Comparison of ENCODE assay signal across 8 cellular contexts in genomic region chr1:15272009-15272781, GRCh38. TPM values are rescaled to one million over a fixed set of nuclear protein-coding genes. Genes with fewer than 3 reads are reported as not detected.
DNase-seq lines count a peak whose midpoint lies in the region; ATAC-seq lines count a peak whose summit lies in the region.

No MANE protein-coding gene starts in this region.

- peak; percentile 21 for DNase-seq in activated gamma-delta T cell treated with Interleukin-2 at 50 U/mL for 16 hours
- DNase-seq in activated gamma-delta T cell (lab: John Stamatoyannopoulos, UW) = no peak
- DNase-seq in NAMALWA (ENCODE audit: low spot score) = peak; percentile 70
- peak; percentile 69 for DNase-seq in SK-N-DZ (ENCODE audit: low spot score)
- DNase-seq in caudate nucleus (lab: John Stamatoyannopoulos, UW) = peak in 46 of 61 donors; percentile 8 to 88 (median 38)
- peak; percentile 60 for DNase-seq in kidney glomerular epithelial cell (lab: John Stamatoyannopoulos, UW)
- peak; percentile 14 for DNase-seq in stimulated activated CD4-positive, alpha-beta T cell treated with anti-CD3 and anti-CD28 coated beads, Interleukin-2, amount 100 ng/mL, for 4 hours (ENCODE audit: low read depth)

- H3K27ac ChIP-seq in caudate nucleus (ENCODE audit: low read depth, low read length) = no peak overlapping the region

- no peak for ATAC-seq in GM18868 (IDR thresholded peaks at IDR 0.05; ENCODE audit: unreplicated experiment)

RNA-seq across cellular contexts. Expression of gene FHAD1, which starts 25.2 kb away (rescaled TPM):
- polyA plus RNA-seq in SK-N-DZ (2014; cell fraction: cytosol; rRNA removed) = 1.2 and 1.6 TPM in 2 replicates
- 0.62 and 9.1 TPM in 2 replicates for polyA plus RNA-seq in SK-N-DZ (2014; cell fraction: nucleus; rRNA removed)
